18 cellular contexts compared by ENCODE assay signal in the genomic region with DNA sequence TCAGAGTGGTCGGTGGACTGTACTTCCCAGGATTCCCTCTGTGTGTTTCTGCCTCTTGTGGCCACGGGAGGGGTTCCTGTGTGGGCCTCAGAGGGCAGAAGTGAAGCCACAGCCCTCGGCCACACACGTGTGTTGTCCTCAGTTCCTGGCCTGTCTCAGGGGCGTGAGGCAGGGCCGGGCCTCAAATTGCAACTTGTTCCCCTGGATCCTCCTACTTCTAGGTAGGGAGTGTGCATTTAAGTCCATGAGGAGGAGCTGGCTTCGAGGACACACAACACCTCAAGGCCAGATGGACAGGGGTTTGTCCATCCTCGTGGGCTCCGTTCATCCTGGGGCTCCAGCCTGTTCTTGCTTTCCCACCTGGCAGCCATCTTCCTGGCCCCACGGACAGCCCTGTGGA.
"Had no signal": no experiment of that assay in that cellular context is flagged by ENCODE, and none has a peak within 500 bp of the region (broad histone marks: within the 10 kb centered on the region; RNA-seq: fewer than 3 reads in every experiment).

No MANE protein-coding gene starts in this region.

- H3K27me3 ChIP-seq: neutrophil, ovary, thyroid gland, upper lobe of left lung, uterus had no signal

- H3K9me3 Mint-ChIP-seq: dendritic cell treated with granulocyte-macrophage colony-stimulating factor and Interleukin-4, amounts not matched to agents 40 ng/mL and 50 ng/mL, for 4 days had no signal

- H3K4me1 Mint-ChIP-seq: naive thymus-derived CD8-positive, alpha-beta T cell had no signal

- H3K27ac Mint-ChIP-seq: dendritic cell treated with granulocyte-macrophage colony-stimulating factor and Interleukin-4, amounts not matched to agents 40 ng/mL and 50 ng/mL, for 4 days; naive thymus-derived CD8-positive, alpha-beta T cell had no signal

- H3K9me3 ChIP-seq: neutrophil, ovary, suprapubic skin, thyroid gland had no signal

- H3K4me1 ChIP-seq: heart left ventricle, suprapubic skin, thyroid gland, upper lobe of left lung, uterus had no signal

- H3K4me3 Mint-ChIP-seq: dendritic cell treated with granulocyte-macrophage colony-stimulating factor and Interleukin-4, amounts not matched to agents 40 ng/mL and 50 ng/mL, for 4 days; naive thymus-derived CD8-positive, alpha-beta T cell had no signal

- DNase-seq: heart left ventricle; hippocampal formation; left colon; left ventricle myocardium superior; mesendoderm; naive thymus-derived CD8-positive, alpha-beta T cell; ovary; right cardiac atrium; small intestine; stimulated activated CD4-positive, alpha-beta T cell treated with anti-CD3 and anti-CD28 coated beads, Interleukin-12 subunit alpha, Interleukin-12 subunit beta, amount 100 ng/mL, for 4 hours; stimulated activated naive CD8-positive, alpha-beta T cell treated with anti-CD3 and anti-CD28 coated beads, Interleukin-15, Interleukin-2, amounts not matched to agents 100 U/mL and 50 U/mL, for 24 hours; thyroid gland; uterus had no signal

- ATAC-seq: heart left ventricle; left colon; left ventricle myocardium superior; naive thymus-derived CD8-positive, alpha-beta T cell; right cardiac atrium; stimulated activated naive CD8-positive, alpha-beta T cell treated with anti-CD3 and anti-CD28 coated beads, Interleukin-15, Interleukin-2, amounts not matched to agents 100 U/mL and 50 U/mL, for 24 hours had no signal

- H3K4me3 ChIP-seq: heart left ventricle, lung, ovary, suprapubic skin, thyroid gland, upper lobe of left lung, uterus had no signal

- H3K27ac ChIP-seq: heart left ventricle, neutrophil, ovary, suprapubic skin, thyroid gland, upper lobe of left lung, uterus had no signal

- H3K36me3 ChIP-seq: heart left ventricle, neutrophil, ovary, suprapubic skin, thyroid gland, upper lobe of left lung, uterus had no signal
